Comparison of ENCODE assay signal across 17 cellular contexts in the genomic region with DNA sequence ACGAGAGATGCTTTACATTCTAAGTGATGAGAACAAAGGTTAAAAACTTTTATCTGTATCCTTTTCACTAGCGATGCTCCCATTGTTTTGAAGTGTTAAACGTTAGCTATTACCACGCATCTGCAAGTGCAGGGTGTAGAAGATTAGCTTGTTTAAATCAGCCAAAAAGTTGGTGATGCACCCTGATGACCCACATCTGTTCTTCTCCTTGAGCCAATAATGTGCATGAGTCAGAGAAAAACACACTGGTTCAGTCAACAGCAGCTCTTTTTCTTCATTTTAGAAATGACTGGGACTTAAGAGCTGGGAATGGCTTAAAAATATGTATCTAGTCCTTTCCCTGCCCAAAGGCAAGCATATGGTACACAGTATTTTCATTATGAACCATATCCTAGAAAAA.
DNase-seq lines count a peak whose midpoint lies in the region; ATAC-seq and TF ChIP-seq lines count a peak whose summit lies in the region.
"Had no signal": no experiment of that assay in that cellular context is flagged by ENCODE, and none has a peak within 500 bp of the region (broad histone marks: within the 10 kb centered on the region; RNA-seq: fewer than 3 reads in every experiment).

No MANE protein-coding gene starts in this region.

- no peak for TF ChIP-seq CTCF in astrocyte of the spinal cord (IDR thresholded peaks at IDR 0.05; ENCODE audit: low read depth, low read length)
- no peak for TF ChIP-seq CTCF in left ventricle myocardium inferior (IDR thresholded peaks at IDR 0.05; ENCODE audit: borderline replicate concordance)
- no peak for TF ChIP-seq CTCF in tibial artery (IDR thresholded peaks at IDR 0.05)

- H3K4me3 ChIP-seq in astrocyte of the spinal cord (ENCODE audit: low read depth, low read length) (no peak overlapping the region), left ventricle myocardium inferior (no peak overlapping the region), tibial artery (no peak overlapping the region)
- H3K4me3 ChIP-seq: GM12878, upper lobe of left lung had no signal

- intact Hi-C loops in left ventricle myocardium inferior (cut with micrococcal nuclease) (no loop called here), tibial artery (cut with DNase I; ENCODE audit: low total_unique reads) (loop anchor here (1.0 kb wide), 1 partner anchor 18 kb away; no protein-coding TSS in a partner anchor)

- H3K36me3 ChIP-seq in left ventricle myocardium inferior (no peaks in the 10 kb centered on the region), tibial artery (no peaks in the 10 kb centered on the region)
- H3K36me3 ChIP-seq: upper lobe of left lung had no signal

- H3K27ac ChIP-seq in left ventricle myocardium inferior (replicated peaks) (peak overlapping the region; percentile 65), tibial artery (peak overlapping the region; percentile 13 to 62)
- H3K27ac ChIP-seq: parathyroid adenoma, upper lobe of left lung had no signal

- H3K4me1 ChIP-seq in left ventricle myocardium inferior (peaks cover under 1% of the 10 kb centered on the region), tibial artery (peaks cover 0 to 51% (median 6%) of the 10 kb centered on the region in 4 donors)
- H3K4me1 ChIP-seq: parathyroid adenoma, upper lobe of left lung had no signal

- no peak for ATAC-seq in GM21526 (IDR thresholded peaks at IDR 0.05; ENCODE audit: low FRiP score, unreplicated experiment)
- ATAC-seq in GM19351 (IDR thresholded peaks at IDR 0.05; ENCODE audit: unreplicated experiment), result no peak
- ATAC-seq: GM12878; stimulated activated effector memory CD8-positive, alpha-beta T cell treated with anti-CD3 and anti-CD28 coated beads, Interleukin-12 subunit alpha, Interleukin-12 subunit beta, amount 100 ng/mL, for 72 hours had no signal

- DNase-seq in HS-5 (ENCODE audit: low read depth) (peak; percentile 24), astrocyte of the spinal cord (ENCODE audit: low read depth, low spot score) (peak; percentile 16), left ventricle myocardium inferior (no peak), tibial artery (no peak), NCI-H1930 (lab: John Stamatoyannopoulos, UW) (no peak), GM19238 (ENCODE audit: insufficient read length, low spot score) (no peak)
- DNase-seq: activated effector memory CD4-positive, alpha-beta T cell treated with anti-CD3 and anti-CD28 coated beads, Interleukin-2, amount 50 U/mL, for 16 hours; CD4-positive, alpha-beta memory T cell; GOT3; Kasumi-1; NCI-H146; upper lobe of left lung had no signal

- in situ Hi-C loops in astrocyte of the spinal cord (cut with HindIII; ENCODE audit: low sequenced_read_pairs), result no loop called here

- no peaks in the 10 kb centered on the region for H3K27me3 ChIP-seq in left ventricle myocardium inferior (ENCODE audit: low read depth)
- H3K27me3 ChIP-seq in tibial artery, result no peaks in the 10 kb centered on the region
- H3K27me3 ChIP-seq: upper lobe of left lung had no signal

- H3K9me3 ChIP-seq in left ventricle myocardium inferior (replicated peaks) (no peaks in the 10 kb centered on the region), tibial artery (no peaks in the 10 kb centered on the region)
- H3K9me3 ChIP-seq: upper lobe of left lung had no signal

Comparison
In these comparisons a context has a peak if more than half of its experiments do, and no peak if none do; other contexts are left out.
1. DNase-seq: peak in HS-5 (single experiment) and astrocyte of the spinal cord (single experiment); none in left ventricle myocardium inferior (single experiment), tibial artery (0 of 2), NCI-H1930 (0 of 2) and GM19238 (single experiment).